In genomic region chr1:10697621-10698160, GRCh38 we compare ENCODE assay signal across 2 cellular contexts.
TF ChIP-seq lines count a peak whose summit lies in the region.

No MANE protein-coding gene starts in this region.

TF ChIP-seq in IMR-90, 13 proteins besides CTCF, POLR2A, EP300 and RAD21:
- TF ChIP-seq USF2 (IDR thresholded peaks at IDR 0.05; ENCODE audit: low read depth, low read length) (no peak), RFX5 (IDR thresholded peaks at IDR 0.05; ENCODE audit: low read depth, low read length) (no peak), CHD1 (IDR thresholded peaks at IDR 0.05; ENCODE audit: low read depth, low read length) (no peak), ELK1 (IDR thresholded peaks at IDR 0.05; ENCODE audit: borderline replicate concordance, low read depth, low read length) (no peak), SMC3 (IDR thresholded peaks at IDR 0.05; ENCODE audit: low read depth, low read length) (no peak), BHLHE40 (IDR thresholded peaks at IDR 0.05; ENCODE audit: low read depth, low read length) (no peak), MXI1 (IDR thresholded peaks at IDR 0.05; ENCODE audit: borderline replicate concordance, low read depth, low read length) (no peak), MAFK (IDR thresholded peaks at IDR 0.05; ENCODE audit: low read depth, low read length) (no peak), MAZ (IDR thresholded peaks at IDR 0.05; ENCODE audit: borderline replicate concordance, low read depth, low read length) (no peak), NFE2L2 (IDR thresholded peaks at IDR 0.05; ENCODE audit: low read depth, low read length) (no peak), RCOR1 (IDR thresholded peaks at IDR 0.05; ENCODE audit: insufficient replicate concordance, low read length) (no peak), CEBPB (IDR thresholded peaks at IDR 0.05; ENCODE audit: low read depth, low read length) (no peak), FOS (IDR thresholded peaks at IDR 0.05; ENCODE audit: low read depth, low read length) (no peak)

TF ChIP-seq in H1, 55 proteins besides CTCF, POLR2A, EP300 and RAD21:
- TF ChIP-seq CBX8 (IDR thresholded peaks at IDR 0.05; ENCODE audit: borderline replicate concordance, low read depth, low read length) (no peak), BRCA1 (IDR thresholded peaks at IDR 0.05; ENCODE audit: low read depth, low read length) (no peak), SP2 (IDR thresholded peaks at IDR 0.05; ENCODE audit: low read length) (no peak), RXRA (IDR thresholded peaks at IDR 0.05; ENCODE audit: insufficient read depth, low read depth, low read length) (no peak), TBP (IDR thresholded peaks at IDR 0.05; ENCODE audit: low read depth, low read length) (no peak), USF2 (IDR thresholded peaks at IDR 0.05; ENCODE audit: low read length) (no peak), GABPA (IDR thresholded peaks at IDR 0.05; ENCODE audit: borderline replicate concordance, insufficient read depth, low read length) (no peak), NRF1 (IDR thresholded peaks at IDR 0.05; ENCODE audit: low read depth, low read length) (no peak), RNF2 (IDR thresholded peaks at IDR 0.05; ENCODE audit: borderline replicate concordance, low read depth, low read length, missing control alignments, poor library complexity, severe bottlenecking) (no peak), E2F6 (IDR thresholded peaks at IDR 0.05) (no peak), GTF2F1 (IDR thresholded peaks at IDR 0.05; ENCODE audit: borderline replicate concordance, low read depth, low read length) (no peak)
TF ChIP-seq in H1: peak in this region for 0.
